Comparison of ENCODE assay signal across 9 cellular contexts in genomic region chr19:1325568-1326294, GRCh38. TPM values are rescaled to one million over a fixed set of nuclear protein-coding genes. Genes with fewer than 3 reads are reported as not detected.
DNase-seq lines count a peak whose midpoint lies in the region; ATAC-seq and TF ChIP-seq lines count a peak whose summit lies in the region.
"Had no signal": no experiment of that assay in that cellular context is flagged by ENCODE, and none has a peak within 500 bp of the region (broad histone marks: within the 10 kb centered on the region; RNA-seq: fewer than 3 reads in every experiment).

No MANE protein-coding gene starts in this region.

- no peak overlapping the region for H3K27ac ChIP-seq in HCT116 (ENCODE audit: low read depth, low read length)
- H3K27ac ChIP-seq in iPS DF 6.9 (ENCODE audit: low read length), result no peak overlapping the region
- no peak overlapping the region for H3K27ac ChIP-seq in colonic mucosa

- H3K4me1 ChIP-seq in HCT116 (ENCODE audit: control insufficient read depth in 1 of 2, insufficient read depth in 2 of 2, low read length in 2 of 2), result peaks cover 5 to 15% of the 10 kb centered on the region in 2 experiments
- peaks cover 5% of the 10 kb centered on the region for H3K4me1 ChIP-seq in adipocyte (ENCODE audit: control insufficient read depth, insufficient read depth, low read length)
- H3K4me1 ChIP-seq in iPS DF 6.9 (ENCODE audit: control insufficient read depth, insufficient read depth, low read length), result no peaks in the 10 kb centered on the region
- H3K4me1 ChIP-seq in colonic mucosa, result peaks cover 5% of the 10 kb centered on the region

- TF ChIP-seq CTCF in HCT116 (IDR thresholded peaks at IDR 0.05 in 2 of 3, conservative IDR thresholded peaks at IDR 0.05 in 1 of 3; ENCODE audit: borderline replicate concordance in 1 of 3, insufficient read depth in 1 of 3, low read depth in 2 of 3, low read length in 2 of 3), result no peak
- TF ChIP-seq CTCF in colonic mucosa (IDR thresholded peaks at IDR 0.05), result no peak

- H3K36me3 ChIP-seq in HCT116 (ENCODE audit: control insufficient read depth in 1 of 2, insufficient read depth in 2 of 2, low read length in 2 of 2) (no peaks in the 10 kb centered on the region), adipocyte (ENCODE audit: control insufficient read depth, insufficient read depth, low read length, severe bottlenecking) (no peaks in the 10 kb centered on the region), iPS DF 6.9 (ENCODE audit: control insufficient read depth, insufficient read depth, low read length) (no peaks in the 10 kb centered on the region), colonic mucosa (no peaks in the 10 kb centered on the region)

- peak overlapping the region; percentile 85 for H3K4me2 ChIP-seq in HCT116 (ENCODE audit: low read length)

- no peaks in the 10 kb centered on the region for H3K9me3 ChIP-seq in HCT116 (ENCODE audit: control insufficient read depth in 1 of 2, insufficient read depth in 1 of 2, low read depth in 1 of 2, low read length in 2 of 2)
- no peaks in the 10 kb centered on the region for H3K9me3 ChIP-seq in adipocyte (ENCODE audit: control insufficient read depth, low read length)
- H3K9me3 ChIP-seq in iPS DF 6.9 (ENCODE audit: control insufficient read depth, insufficient read depth, low read length), result no peaks in the 10 kb centered on the region
- no peaks in the 10 kb centered on the region for H3K9me3 ChIP-seq in colonic mucosa

- CTCF ChIA-PET in HCT116 (lab: Charles Lee), result no interaction called here

- peak overlapping the region; percentile 20 to 47; a peak in 3 of 4 replicates for H3K4me3 ChIP-seq in HCT116 (replicated peaks in 1 of 2; ENCODE audit: low read depth in 1 of 2, low read length in 2 of 2)
- peak overlapping the region; percentile 66 for H3K4me3 ChIP-seq in adipocyte (ENCODE audit: low read length)
- H3K4me3 ChIP-seq in iPS DF 6.9 (ENCODE audit: low read length), result peak overlapping the region; percentile 23; the same call in 1 of the 2 replicates
- H3K4me3 ChIP-seq in colonic mucosa, result no peak overlapping the region

- H3K27me3 Mint-ChIP-seq in stimulated activated naive CD8-positive, alpha-beta T cell treated with anti-CD3 and anti-CD28 coated beads, Interleukin-15, amount 100 ng/mL, for 72 hours, result peaks cover 65% of the 10 kb centered on the region

- WGBS in iPS DF 6.9 (ENCODE audit: insufficient coverage, insufficient read length), result no CpG with 5 or more reads among the region's 38 CpGs

- H3K9me3 Mint-ChIP-seq in stimulated activated naive CD8-positive, alpha-beta T cell treated with anti-CD3 and anti-CD28 coated beads, Interleukin-15, amount 100 ng/mL, for 72 hours, result no peaks in the 10 kb centered on the region

- H3K4me1 Mint-ChIP-seq in stimulated activated naive CD8-positive, alpha-beta T cell treated with anti-CD3 and anti-CD28 coated beads, Interleukin-15, amount 100 ng/mL, for 72 hours, result peaks cover 14% of the 10 kb centered on the region

- peak overlapping the region; percentile 63 to 82 for H3K4me3 Mint-ChIP-seq in stimulated activated naive CD8-positive, alpha-beta T cell treated with anti-CD3 and anti-CD28 coated beads, Interleukin-15, amount 100 ng/mL, for 72 hours

- H2AFZ ChIP-seq in HCT116 (ENCODE audit: low read depth, low read length, poor library complexity, severe bottlenecking), result peak overlapping the region; percentile 61

- H3K9me2 ChIP-seq in HCT116 (ENCODE audit: insufficient read depth), result no peaks in the 10 kb centered on the region

- no peaks in the 10 kb centered on the region for H3K27me3 ChIP-seq in HCT116 (ENCODE audit: insufficient read depth, low read length)
- H3K27me3 ChIP-seq in adipocyte (replicated peaks; ENCODE audit: control insufficient read depth, insufficient read depth, low read length), result peaks cover 14% of the 10 kb centered on the region
- no peaks in the 10 kb centered on the region for H3K27me3 ChIP-seq in iPS DF 6.9 (ENCODE audit: control insufficient read depth, insufficient read depth, low read length)
- peaks cover 18% of the 10 kb centered on the region for H3K27me3 ChIP-seq in colonic mucosa

- H3K79me2 ChIP-seq in HCT116 (ENCODE audit: insufficient read depth, low read length), result no peaks in the 10 kb centered on the region

- TF ChIP-seq POLR2A in HCT116 (IDR thresholded peaks at IDR 0.05; ENCODE audit: borderline replicate concordance, extremely low read depth, insufficient read depth, insufficient read length) (no peak), erythroblast (IDR thresholded peaks at IDR 0.05; ENCODE audit: low read length) (no peak)

- RAD21 ChIA-PET in HCT116 (lab: Charles Lee; ENCODE audit: low non-redundant PET in 1 of 2, low total read pairs in 2 of 2, uncharacterized antibody in 2 of 2, unreplicated experiment in 2 of 2), result no interaction called here

- intact Hi-C loops in HCT116 (cut with micrococcal nuclease), result no loop called here
- intact Hi-C loops in colonic mucosa (cut with DNase I), result no loop called here

- H3K9ac ChIP-seq in HCT116 (ENCODE audit: low read length) (peak overlapping the region; percentile 36; the same call in 1 of the 2 replicates), adipocyte (ENCODE audit: low read length) (peak overlapping the region; percentile 78), colonic mucosa (ENCODE audit: low read depth in 2 of 2, low read length in 2 of 2) (no peak overlapping the region)

- no peaks in the 10 kb centered on the region for H4K20me1 ChIP-seq in HCT116 (ENCODE audit: insufficient read depth)

- POLR2A ChIA-PET in HCT116 (lab: Charles Lee), result no interaction called here

- no TSS peak for BruUV-seq in HCT116 (replicated peaks; lab: Mats Ljungman, UMichigan)

- DNase-seq in HCT116 (ENCODE audit: low read depth, low spot score) (no peak), adipocyte (ENCODE audit: low read depth) (no peak), iPS DF 6.9 (ENCODE audit: low read depth, low spot score) (no peak), colonic mucosa (no peak), AML-193 (lab: John Stamatoyannopoulos, UW) (no peak), AG08395 (ENCODE audit: low spot score) (no peak), erythroblast (lab: John Stamatoyannopoulos, UW) (no peak)
- DNase-seq in stimulated activated naive CD8-positive, alpha-beta T cell treated with anti-CD3 and anti-CD28 coated beads, Interleukin-15, amount 100 ng/mL, for 72 hours, result no peak

- no peak; the same call in 1 of the 2 replicates for ATAC-seq in HCT116
- no peak for ATAC-seq in stimulated activated naive CD8-positive, alpha-beta T cell treated with anti-CD3 and anti-CD28 coated beads, Interleukin-15, amount 100 ng/mL, for 72 hours

- H3K27ac Mint-ChIP-seq in stimulated activated naive CD8-positive, alpha-beta T cell treated with anti-CD3 and anti-CD28 coated beads, Interleukin-15, amount 100 ng/mL, for 72 hours, result no peak overlapping the region

- no peak for TF ChIP-seq RAD21 in HCT116 (IDR thresholded peaks at IDR 0.05; ENCODE audit: low read depth)

TF ChIP-seq in HCT116, 20 proteins besides CTCF, POLR2A, EP300 and RAD21 (continues in another document):
- TF ChIP-seq SP1 (IDR thresholded peaks at IDR 0.05; ENCODE audit: low read depth) (no peak), JUND (IDR thresholded peaks at IDR 0.05) (no peak), SRF (IDR thresholded peaks at IDR 0.05; ENCODE audit: low read depth) (no peak), POLR2AphosphoS5 (IDR thresholded peaks at IDR 0.05; ENCODE audit: low read depth, low read length) (no peak), REST (IDR thresholded peaks at IDR 0.05; ENCODE audit: low read depth) (no peak), ZNF274 (IDR thresholded peaks at IDR 0.05; ENCODE audit: low read depth, low read length) (no peak), YY1 (IDR thresholded peaks at IDR 0.05; ENCODE audit: extremely low read depth, insufficient replicate concordance, low read depth, low read length) (no peak), CBX3 (IDR thresholded peaks at IDR 0.05; ENCODE audit: low read depth) (no peak), ZFX (IDR thresholded peaks at IDR 0.05) (no peak), EZH2phosphoT487 (IDR thresholded peaks at IDR 0.05; ENCODE audit: borderline replicate concordance) (no peak)

RNA-seq across cellular contexts. Expression of gene EFNA2, which starts 40.1 kb away (rescaled TPM):
- total RNA-seq in HCT116 (2021; ENCODE audit: unreplicated experiment), result 12.2 TPM
- polyA plus RNA-seq in HCT116 (2012), result 7.9 and 9.0 TPM in 2 replicates
- total RNA-seq in colonic mucosa, result 10 to 100 TPM; 72.8 to 86.1 TPM
- total RNA-seq: mesenteric fat pad had no signal

RNA-seq across cellular contexts. Expression of gene FAM174C, which starts 50.4 kb away (rescaled TPM):
- 77.1 TPM for total RNA-seq in HCT116 (2021; ENCODE audit: unreplicated experiment)
- 87.0 and 88.0 TPM in 2 replicates for polyA plus RNA-seq in HCT116 (2012)
- 100 to 1,000 TPM in 1 of 2 donors, 10 to 100 TPM in 1; 41.8 to 114 TPM for total RNA-seq in colonic mucosa

RNA-seq across cellular contexts. Expression of gene CIRBP, which starts 56.6 kb away (rescaled TPM):
- total RNA-seq in HCT116 (2021; ENCODE audit: unreplicated experiment) (276 TPM), colonic mucosa (100 to 1,000 TPM; 163 to 179 TPM)
- polyA plus RNA-seq in HCT116 (2012), result 398 and 405 TPM in 2 replicates

RNA-seq across cellular contexts. Expression of gene NDUFS7, which starts 58.0 kb away (rescaled TPM):
- total RNA-seq in HCT116 (2021; ENCODE audit: unreplicated experiment), result 114 TPM
- polyA plus RNA-seq in HCT116 (2012), result 110 and 137 TPM in 2 replicates
- 100 to 1,000 TPM; 192 to 244 TPM for total RNA-seq in colonic mucosa

Comparison
In these comparisons a context has a peak if more than half of its experiments do, and no peak if none do; other contexts are left out.
1. H3K9ac ChIP-seq: peak in HCT116 (single experiment) and adipocyte (single experiment); none in colonic mucosa (0 of 2).